Comparison of ENCODE assay signal across 13 cellular contexts in the genomic region with DNA sequence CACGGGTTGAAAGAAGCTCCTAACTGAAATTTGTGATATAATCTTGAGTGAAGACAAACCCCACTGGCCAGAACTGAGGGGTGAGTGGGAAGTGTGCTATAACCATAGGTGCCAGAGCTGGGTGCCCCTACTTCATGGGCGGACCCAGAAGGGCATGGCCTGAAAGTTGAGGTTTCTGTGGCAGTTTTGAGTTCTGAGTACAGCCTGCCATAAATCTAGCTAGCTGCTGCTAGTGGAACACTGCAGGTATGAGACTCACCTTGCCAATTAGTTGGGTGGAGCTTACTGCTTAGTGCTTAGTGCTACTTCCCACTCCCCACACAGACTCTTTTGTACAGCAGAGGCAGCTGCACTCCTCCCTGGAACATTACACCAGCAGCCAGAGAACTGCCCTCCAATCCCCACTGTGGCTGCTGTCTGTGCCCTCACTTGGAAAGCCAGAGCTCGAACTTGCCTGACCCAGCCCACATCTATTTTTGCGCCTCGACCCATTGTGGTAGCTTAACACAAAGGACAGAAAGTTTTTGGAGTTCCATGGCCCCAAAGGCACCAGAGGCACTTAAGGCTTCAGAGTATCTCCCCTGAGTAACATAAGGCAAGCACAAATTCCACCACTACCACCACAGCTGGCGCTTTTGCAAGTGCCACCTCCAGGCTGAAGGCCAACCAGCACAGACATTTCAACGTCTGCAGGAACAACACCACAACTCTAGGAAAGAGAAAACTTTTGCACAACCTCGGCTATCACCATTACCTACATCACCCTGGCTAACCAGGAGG.
A peak's percentile ranks its signal among the peaks of the same experiment; 100 is the strongest.
DNase-seq lines count a peak whose midpoint lies in the region; ATAC-seq lines count a peak whose summit lies in the region.
"Had no signal": no experiment of that assay in that cellular context is flagged by ENCODE, and none has a peak within 500 bp of the region (broad histone marks: within the 10 kb centered on the region; RNA-seq: fewer than 3 reads in every experiment).

No MANE protein-coding gene starts in this region.

- H3K4me3 Mint-ChIP-seq in activated naive CD8-positive, alpha-beta T cell = peak overlapping the region; percentile 48
- peak overlapping the region; percentile 47 for H3K4me3 Mint-ChIP-seq in stimulated activated effector memory CD8-positive, alpha-beta T cell treated with anti-CD3 and anti-CD28 coated beads, Interleukin-12 subunit alpha, Interleukin-12 subunit beta, amount 100 ng/mL, for 72 hours

- H3K9me3 Mint-ChIP-seq in activated naive CD8-positive, alpha-beta T cell (ENCODE audit: low read depth) = peaks cover 3% of the 10 kb centered on the region
- H3K9me3 Mint-ChIP-seq in stimulated activated effector memory CD8-positive, alpha-beta T cell treated with anti-CD3 and anti-CD28 coated beads, Interleukin-12 subunit alpha, Interleukin-12 subunit beta, amount 100 ng/mL, for 72 hours = no peaks in the 10 kb centered on the region

- peak; percentile 63 for DNase-seq in activated CD8-positive, alpha-beta memory T cell treated with anti-CD3 and anti-CD28 coated beads for 24 hours
- no peak for DNase-seq in activated CD8-positive, alpha-beta memory T cell treated with anti-CD3 and anti-CD28 coated beads, Interleukin-2, amount 50 U/mL, for 4 hours
- DNase-seq in NAMALWA (ENCODE audit: low spot score) = peak; percentile 18
- DNase-seq in stimulated activated effector memory CD8-positive, alpha-beta T cell treated with anti-CD3 and anti-CD28 coated beads, Interleukin-12 subunit alpha, Interleukin-12 subunit beta, amount 100 ng/mL, for 72 hours (ENCODE audit: low spot score in 2 of 2) = peak in 1 of 2 donors; percentile 60
- DNase-seq in NCI-H1694 treated with DMSO at 0.1 percent for 48 hours (lab: John Stamatoyannopoulos, UW) = no peak
- DNase-seq in epidermal melanocyte (ENCODE audit: insufficient read length, low spot score) = no peak
- DNase-seq: ACHN, adrenal gland, H7, NCI-H1436 had no signal

- peaks cover 3% of the 10 kb centered on the region for H3K36me3 Mint-ChIP-seq in activated naive CD8-positive, alpha-beta T cell
- H3K36me3 Mint-ChIP-seq in stimulated activated effector memory CD8-positive, alpha-beta T cell treated with anti-CD3 and anti-CD28 coated beads, Interleukin-12 subunit alpha, Interleukin-12 subunit beta, amount 100 ng/mL, for 72 hours = no peaks in the 10 kb centered on the region

- H3K4me1 Mint-ChIP-seq in activated naive CD8-positive, alpha-beta T cell (ENCODE audit: low read depth) = peaks cover 72% of the 10 kb centered on the region
- peaks cover 60% of the 10 kb centered on the region for H3K4me1 Mint-ChIP-seq in stimulated activated effector memory CD8-positive, alpha-beta T cell treated with anti-CD3 and anti-CD28 coated beads, Interleukin-12 subunit alpha, Interleukin-12 subunit beta, amount 100 ng/mL, for 72 hours

- H3K27me3 Mint-ChIP-seq in activated naive CD8-positive, alpha-beta T cell = no peaks in the 10 kb centered on the region

- H3K27ac Mint-ChIP-seq in activated naive CD8-positive, alpha-beta T cell = peak overlapping the region; percentile 89
- peak overlapping the region; percentile 30 for H3K27ac Mint-ChIP-seq in stimulated activated effector memory CD8-positive, alpha-beta T cell treated with anti-CD3 and anti-CD28 coated beads, Interleukin-12 subunit alpha, Interleukin-12 subunit beta, amount 100 ng/mL, for 72 hours

- ATAC-seq in stimulated activated effector memory CD8-positive, alpha-beta T cell treated with anti-CD3 and anti-CD28 coated beads, Interleukin-12 subunit alpha, Interleukin-12 subunit beta, amount 100 ng/mL, for 72 hours = peak; percentile 83
- ATAC-seq in HG03521 (IDR thresholded peaks at IDR 0.05; ENCODE audit: unreplicated experiment) = no peak
- ATAC-seq: GM12878 had no signal

Comparison
In these comparisons a context has a peak if more than half of its experiments do, and no peak if none do; other contexts are left out.
1. DNase-seq: peak in activated CD8-positive, alpha-beta memory T cell treated with anti-CD3 and anti-CD28 coated beads for 24 hours (single experiment) and NAMALWA (single experiment); none in activated CD8-positive, alpha-beta memory T cell treated with anti-CD3 and anti-CD28 coated beads, Interleukin-2, amount 50 U/mL, for 4 hours (single experiment), NCI-H1694 treated with DMSO at 0.1 percent for 48 hours (single experiment) and epidermal melanocyte (single experiment).